2 cellular contexts compared by ENCODE assay signal in genomic region chr3:177174607-177175006, GRCh38.
A peak's percentile ranks its signal among the peaks of the same experiment; 100 is the strongest.
TF ChIP-seq lines count a peak whose summit lies in the region.

No MANE protein-coding gene starts in this region.

TF ChIP-seq in HEK293, 187 proteins besides CTCF, POLR2A, EP300 and RAD21:
- TF ChIP-seq ZNF777 (tag by site-specific recombination; IDR thresholded peaks at IDR 0.05; ENCODE audit: borderline replicate concordance) (no peak), ZNF600 (tag by site-specific recombination; IDR thresholded peaks at IDR 0.05) (peak; percentile 59; the same call in 1 of the 2 replicates), ZNF341 (tag by site-specific recombination; IDR thresholded peaks at IDR 0.05; ENCODE audit: low read depth) (0 out of 2 replicates have a peak, but pooled peaks have one; percentile 15)
- TF ChIP-seq, protein P1, sequence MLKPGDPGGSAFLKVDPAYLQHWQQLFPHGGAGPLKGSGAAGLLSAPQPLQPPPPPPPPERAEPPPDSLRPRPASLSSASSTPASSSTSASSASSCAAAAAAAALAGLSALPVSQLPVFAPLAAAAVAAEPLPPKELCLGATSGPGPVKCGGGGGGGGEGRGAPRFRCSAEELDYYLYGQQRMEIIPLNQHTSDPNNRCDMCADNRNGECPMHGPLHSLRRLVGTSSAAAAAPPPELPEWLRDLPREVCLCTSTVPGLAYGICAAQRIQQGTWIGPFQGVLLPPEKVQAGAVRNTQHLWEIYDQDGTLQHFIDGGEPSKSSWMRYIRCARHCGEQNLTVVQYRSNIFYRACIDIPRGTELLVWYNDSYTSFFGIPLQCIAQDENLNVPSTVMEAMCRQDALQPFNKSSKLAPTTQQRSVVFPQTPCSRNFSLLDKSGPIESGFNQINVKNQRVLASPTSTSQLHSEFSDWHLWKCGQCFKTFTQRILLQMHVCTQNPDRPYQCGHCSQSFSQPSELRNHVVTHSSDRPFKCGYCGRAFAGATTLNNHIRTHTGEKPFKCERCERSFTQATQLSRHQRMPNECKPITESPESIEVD (tag by site-specific recombination; IDR thresholded peaks at IDR 0.05) = peak; percentile 62; the same call in 1 of the 2 replicates

TF ChIP-seq in H1, 55 proteins besides CTCF, POLR2A, EP300 and RAD21:
- TF ChIP-seq MAFK (IDR thresholded peaks at IDR 0.05; ENCODE audit: low read depth, low read length) = no peak
- no peak for TF ChIP-seq NANOG (IDR thresholded peaks at IDR 0.05; ENCODE audit: insufficient read depth, low read depth, low read length, poor library complexity, severe bottlenecking)
